ENCODE assay signal across 17 cellular contexts in genomic region chr1:238558156-238558555, GRCh38.
DNase-seq lines count a peak whose midpoint lies in the region; TF ChIP-seq lines count a peak whose summit lies in the region.
"Had no signal": no experiment of that assay in that cellular context is flagged by ENCODE, and none has a peak within 500 bp of the region (broad histone marks: within the 10 kb centered on the region; RNA-seq: fewer than 3 reads in every experiment).

No MANE protein-coding gene starts in this region.

- no peak for TF ChIP-seq CTCF in AG04449 (IDR thresholded peaks at IDR 0.05; ENCODE audit: insufficient read depth, low read length, missing control alignments)
- TF ChIP-seq CTCF in astrocyte of the cerebellum (IDR thresholded peaks at IDR 0.05; ENCODE audit: low read depth, low read length, missing control alignments): no peak
- no peak for TF ChIP-seq CTCF in GM13976 (IDR thresholded peaks at IDR 0.05; ENCODE audit: borderline replicate concordance, control extremely low read depth, extremely low read depth, insufficient read depth, missing control alignments)

- H3K4me3 ChIP-seq in AG04449 (ENCODE audit: low read depth, low read length) (no peak overlapping the region), astrocyte of the cerebellum (ENCODE audit: low read depth, low read length) (no peak overlapping the region)
- H3K4me3 ChIP-seq: body of pancreas, pancreas, skin epidermis, transverse colon had no signal

- POLR2A ChIA-PET in AG04449 (lab: Yijun Ruan, JAX): no interaction called here

- DNase-seq in AG04449 (ENCODE audit: low read depth, low spot score) (peak; percentile 38), HT1080 (ENCODE audit: low read depth) (peak; percentile 78), astrocyte of the cerebellum (ENCODE audit: low read depth) (peak; percentile 89), foreskin melanocyte (peak; percentile 17), GM13976 (ENCODE audit: low spot score) (no peak), NCI-H2107 treated with DMSO at 0.1 percent for 48 hours (lab: John Stamatoyannopoulos, UW; ENCODE audit: unreplicated experiment) (no peak), SKM-1 treated with dmso at 0.1 percent for 144 hours (lab: John Stamatoyannopoulos, UW; ENCODE audit: unreplicated experiment) (no peak)
- no peak for DNase-seq in activated CD4-positive, alpha-beta T cell treated with anti-CD3 and anti-CD28 coated beads for 1 hour
- DNase-seq: activated CD8-positive, alpha-beta memory T cell treated with anti-CD3 and anti-CD28 coated beads, Interleukin-2, amount 50 U/mL, for 48 hours; body of pancreas; CD8-positive, alpha-beta T cell; NCI-H1694; NCI-H446; pancreas; SHP77; transverse colon had no signal

- in situ Hi-C loops in astrocyte of the cerebellum (cut with HindIII; ENCODE audit: low sequenced_read_pairs): no loop called here
- in situ Hi-C loops in GM13976 (cut with MboI; ENCODE audit: low sequenced_read_pairs, unreplicated experiment): no loop called here

- CTCF ChIA-PET in AG04449 (lab: Yijun Ruan, JAX): no interaction called here

Comparison
In these comparisons a context has a peak if more than half of its experiments do, and no peak if none do; other contexts are left out.
1. DNase-seq: peak in AG04449 (single experiment), HT1080 (single experiment), astrocyte of the cerebellum (single experiment) and foreskin melanocyte (single experiment); none in activated CD4-positive, alpha-beta T cell treated with anti-CD3 and anti-CD28 coated beads for 1 hour (single experiment), GM13976 (single experiment), NCI-H2107 treated with DMSO at 0.1 percent for 48 hours (single experiment) and SKM-1 treated with dmso at 0.1 percent for 144 hours (single experiment).